In the genomic region with DNA sequence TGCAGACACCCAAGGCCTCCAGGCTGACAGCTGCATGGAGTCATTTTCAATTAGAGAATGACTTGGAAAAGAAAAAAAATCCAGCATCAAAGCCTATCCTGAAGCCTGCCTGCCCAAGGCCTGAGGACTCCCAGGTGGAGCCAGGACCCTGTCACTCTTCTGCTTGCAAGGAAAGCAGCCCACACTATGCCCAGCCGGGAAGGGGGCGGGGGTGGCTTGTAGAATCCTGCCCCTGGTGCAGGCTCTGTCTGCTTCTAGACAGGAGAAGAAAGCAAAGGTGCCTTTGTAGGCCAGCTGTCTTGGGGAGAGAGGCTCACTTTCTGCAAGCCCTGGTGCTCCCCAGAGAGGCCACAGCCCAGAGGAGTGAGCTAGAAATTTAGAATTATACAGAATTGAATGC, we compare ENCODE assay signal across 30 cellular contexts.
"Had no signal": no experiment of that assay in that cellular context is flagged by ENCODE, and none has a peak within 500 bp of the region (broad histone marks: within the 10 kb centered on the region; RNA-seq: fewer than 3 reads in every experiment).

No MANE protein-coding gene starts in this region.

- H3K27ac Mint-ChIP-seq: activated CD8-positive, alpha-beta T cell treated with anti-CD3 and anti-CD28 coated beads for 36 hours; activated naive CD4-positive, alpha-beta T cell treated with anti-CD3 and anti-CD28 coated beads, Interleukin-2, amount 50 U/mL, for 24 hours; activated naive CD8-positive, alpha-beta T cell treated with anti-CD3 and anti-CD28 coated beads, Interleukin-2, amount 50 U/mL, for 24 hours; activated T-helper 17 cell treated with anti-CD3 and anti-CD28 coated beads, Interleukin-2, amount 50 U/mL, for 72 hours; natural killer cell; progenitor cell of endocrine pancreas; stimulated activated naive B cell treated with anti-CD40 and anti-IgM and Interleukin-4, amounts not matched to agents 10 μg/mL and 1 μg/mL and 100 μg/mL, for 72 hours; T-helper 1 cell treated with Interleukin-12 subunit alpha and Interleukin-12 subunit beta and Interleukin-4 antibody, amounts not matched to agents 30 μg/mL and 1 μg/mL, for 36 hours had no signal

- H3K9me3 Mint-ChIP-seq: activated CD8-positive, alpha-beta T cell treated with anti-CD3 and anti-CD28 coated beads for 36 hours; activated naive CD4-positive, alpha-beta T cell treated with anti-CD3 and anti-CD28 coated beads, Interleukin-2, amount 50 U/mL, for 24 hours; activated naive CD8-positive, alpha-beta T cell treated with anti-CD3 and anti-CD28 coated beads, Interleukin-2, amount 50 U/mL, for 24 hours; activated T-cell treated with anti-CD3 and anti-CD28 coated beads, Interleukin-2, amount 50 U/mL, for 4 hours; activated T-helper 17 cell treated with anti-CD3 and anti-CD28 coated beads, Interleukin-2, amount 50 U/mL, for 72 hours; natural killer cell; stimulated activated naive B cell treated with anti-CD40 and anti-IgM and Interleukin-4, amounts not matched to agents 10 μg/mL and 1 μg/mL and 100 μg/mL, for 72 hours; T-helper 1 cell treated with Interleukin-12 subunit alpha and Interleukin-12 subunit beta and Interleukin-4 antibody, amounts not matched to agents 30 μg/mL and 1 μg/mL, for 36 hours had no signal

- H3K9me3 ChIP-seq: esophagus squamous epithelium, neutrophil, ovary, stomach, thyroid gland, upper lobe of left lung had no signal

- H3K4me2 ChIP-seq: hepatocyte had no signal

- H3K4me3 ChIP-seq: esophagus squamous epithelium, hepatocyte, ovary, skin epidermis, stomach, thyroid gland, upper lobe of left lung had no signal

- ATAC-seq: activated CD8-positive, alpha-beta T cell treated with anti-CD3 and anti-CD28 coated beads for 36 hours; activated naive CD8-positive, alpha-beta T cell treated with anti-CD3 and anti-CD28 coated beads, Interleukin-2, amount 50 U/mL, for 24 hours; activated T-cell treated with anti-CD3 and anti-CD28 coated beads, Interleukin-2, amount 50 U/mL, for 4 hours; activated T-helper 17 cell treated with anti-CD3 and anti-CD28 coated beads, Interleukin-2, amount 50 U/mL, for 72 hours; left colon; natural killer cell; sciatic nerve; stimulated activated naive B cell treated with anti-CD40 and anti-IgM and Interleukin-4, amounts not matched to agents 10 μg/mL and 1 μg/mL and 100 μg/mL, for 72 hours had no signal

- H3K36me3 ChIP-seq: esophagus squamous epithelium, neutrophil, ovary, stomach, thyroid gland, upper lobe of left lung had no signal

- H3K36me3 Mint-ChIP-seq: activated naive CD4-positive, alpha-beta T cell treated with anti-CD3 and anti-CD28 coated beads, Interleukin-2, amount 50 U/mL, for 24 hours; natural killer cell; stimulated activated naive B cell treated with anti-CD40 and anti-IgM and Interleukin-4, amounts not matched to agents 10 μg/mL and 1 μg/mL and 100 μg/mL, for 72 hours had no signal

- H3K4me3 Mint-ChIP-seq: activated CD8-positive, alpha-beta T cell treated with anti-CD3 and anti-CD28 coated beads for 36 hours; activated naive CD4-positive, alpha-beta T cell treated with anti-CD3 and anti-CD28 coated beads, Interleukin-2, amount 50 U/mL, for 24 hours; activated naive CD8-positive, alpha-beta T cell treated with anti-CD3 and anti-CD28 coated beads, Interleukin-2, amount 50 U/mL, for 24 hours; activated T-cell treated with anti-CD3 and anti-CD28 coated beads, Interleukin-2, amount 50 U/mL, for 4 hours; activated T-helper 17 cell treated with anti-CD3 and anti-CD28 coated beads, Interleukin-2, amount 50 U/mL, for 72 hours; natural killer cell; stimulated activated naive B cell treated with anti-CD40 and anti-IgM and Interleukin-4, amounts not matched to agents 10 μg/mL and 1 μg/mL and 100 μg/mL, for 72 hours; T-helper 1 cell treated with Interleukin-12 subunit alpha and Interleukin-12 subunit beta and Interleukin-4 antibody, amounts not matched to agents 30 μg/mL and 1 μg/mL, for 36 hours had no signal

- H3K4me1 Mint-ChIP-seq: activated naive CD4-positive, alpha-beta T cell treated with anti-CD3 and anti-CD28 coated beads, Interleukin-2, amount 50 U/mL, for 24 hours; activated naive CD8-positive, alpha-beta T cell treated with anti-CD3 and anti-CD28 coated beads, Interleukin-2, amount 50 U/mL, for 24 hours; activated T-helper 17 cell treated with anti-CD3 and anti-CD28 coated beads, Interleukin-2, amount 50 U/mL, for 72 hours; natural killer cell; stimulated activated naive B cell treated with anti-CD40 and anti-IgM and Interleukin-4, amounts not matched to agents 10 μg/mL and 1 μg/mL and 100 μg/mL, for 72 hours had no signal

- H2AFZ ChIP-seq: hepatocyte had no signal

- H3K27ac ChIP-seq: esophagus squamous epithelium, hepatocyte, neutrophil, ovary, skin epidermis, stomach, thyroid gland, upper lobe of left lung had no signal

- H3K27me3 Mint-ChIP-seq: activated naive CD4-positive, alpha-beta T cell treated with anti-CD3 and anti-CD28 coated beads, Interleukin-2, amount 50 U/mL, for 24 hours; activated naive CD8-positive, alpha-beta T cell treated with anti-CD3 and anti-CD28 coated beads, Interleukin-2, amount 50 U/mL, for 24 hours had no signal

- H3K27me3 ChIP-seq: hepatocyte, neutrophil, ovary, thyroid gland, upper lobe of left lung had no signal

- H3K4me1 ChIP-seq: thyroid gland had no signal

- DNase-seq: activated CD4-positive, alpha-beta T cell treated with anti-CD3 and anti-CD28 coated beads for 1 hour; activated CD4-positive, alpha-beta T cell treated with anti-CD3 and anti-CD28 coated beads, Interleukin-2, amount 50 U/mL, for 1 hour; activated CD8-positive, alpha-beta T cell treated with anti-CD3 and anti-CD28 coated beads for 36 hours; activated gamma-delta T cell treated with Interleukin-2 at 50 U/mL for 16 hours; activated naive CD8-positive, alpha-beta T cell treated with anti-CD3 and anti-CD28 coated beads, Interleukin-2, amount 50 U/mL, for 24 hours; activated T-cell treated with anti-CD3 and anti-CD28 coated beads, Interleukin-2, amount 50 U/mL, for 4 hours; amygdala; caudate nucleus; esophagus squamous epithelium; kidney; left colon; natural killer cell; ovary; stimulated activated CD4-positive, alpha-beta T cell treated with anti-CD3 and anti-CD28 coated beads, Interleukin-1b, Interleukin-23, amount 100 ng/mL, for 48 hours; stimulated activated CD4-positive, alpha-beta T cell treated with anti-CD3 and anti-CD28 coated beads, Interleukin-4, amount 100 ng/mL, for 4 hours; stimulated activated CD8-positive, alpha-beta memory T cell treated with anti-CD3 and anti-CD28 coated beads, Interleukin-4, amount 100 ng/mL, for 48 hours; stimulated activated naive B cell treated with anti-CD40 and anti-IgM and Interleukin-4, amounts not matched to agents 10 μg/mL and 1 μg/mL and 100 μg/mL, for 72 hours; stomach; SW 1271; T-helper 9 cell; thyroid gland; upper lobe of left lung had no signal
